22 cellular contexts compared by ENCODE assay signal in genomic region chr1:238639861-238640260, GRCh38.
DNase-seq lines count a peak whose midpoint lies in the region; ATAC-seq and TF ChIP-seq lines count a peak whose summit lies in the region.
"Had no signal": no experiment of that assay in that cellular context is flagged by ENCODE, and none has a peak within 500 bp of the region (broad histone marks: within the 10 kb centered on the region; RNA-seq: fewer than 3 reads in every experiment).

No MANE protein-coding gene starts in this region.

- no peaks in the 10 kb centered on the region for H3K9me3 Mint-ChIP-seq in activated CD8-positive, alpha-beta T cell treated with anti-CD3 and anti-CD28 coated beads, Interleukin-2, amount 10 ng/mL, durations not matched to agents 7 days and 5 days (ENCODE audit: insufficient read depth)
- H3K9me3 Mint-ChIP-seq in activated CD8-positive, alpha-beta T cell treated with anti-CD3 and anti-CD28 coated beads for 36 hours = no peaks in the 10 kb centered on the region
- no peaks in the 10 kb centered on the region for H3K9me3 Mint-ChIP-seq in HFFc6
- H3K9me3 Mint-ChIP-seq in neural progenitor cell = no peaks in the 10 kb centered on the region

- H2AFZ ChIP-seq in PC-3 (ENCODE audit: low read length) (no peak overlapping the region), neural progenitor cell (replicated peaks) (peak overlapping the region; percentile 24)

- H3K36me3 Mint-ChIP-seq in activated CD8-positive, alpha-beta T cell treated with anti-CD3 and anti-CD28 coated beads, Interleukin-2, amount 10 ng/mL, durations not matched to agents 7 days and 5 days (ENCODE audit: low read depth) = no peaks in the 10 kb centered on the region
- H3K36me3 Mint-ChIP-seq in activated CD8-positive, alpha-beta T cell treated with anti-CD3 and anti-CD28 coated beads for 36 hours (ENCODE audit: low read depth) = no peaks in the 10 kb centered on the region
- peaks cover 5% of the 10 kb centered on the region; the same call in 1 of the 2 replicates for H3K36me3 Mint-ChIP-seq in HFFc6 (ENCODE audit: low read depth)
- H3K36me3 Mint-ChIP-seq in neural progenitor cell = no peaks in the 10 kb centered on the region
- H3K36me3 Mint-ChIP-seq: CD4-positive, alpha-beta memory T cell had no signal

- H3K9ac ChIP-seq in PC-3 (ENCODE audit: low read length) = no peak overlapping the region
- H3K9ac ChIP-seq in neural progenitor cell = no peak overlapping the region
- H3K9ac ChIP-seq: BLaER1 had no signal

- intact Hi-C loops in activated CD8-positive, alpha-beta T cell treated with anti-CD3 and anti-CD28 coated beads for 36 hours (cut with micrococcal nuclease) = no loop called here
- intact Hi-C loops in PC-3 (cut with micrococcal nuclease) = no loop called here

- H4K20me1 ChIP-seq in PC-3 (ENCODE audit: low read length) (no peaks in the 10 kb centered on the region), neural progenitor cell (ENCODE audit: low read depth) (no peaks in the 10 kb centered on the region)
- H4K20me1 ChIP-seq: BLaER1 had no signal

- POLR2A ChIA-PET in activated CD8-positive, alpha-beta T cell treated with anti-CD3 and anti-CD28 coated beads, Interleukin-2, amount 10 ng/mL, durations not matched to agents 7 days and 5 days (lab: Charles Lee) = no interaction called here
- POLR2A ChIA-PET in activated CD8-positive, alpha-beta T cell treated with anti-CD3 and anti-CD28 coated beads for 36 hours (lab: Charles Lee) = no interaction called here
- POLR2A ChIA-PET in PC-3 (lab: Charles Lee; ENCODE audit: unreplicated experiment) = no interaction called here

- H3F3A ChIP-seq in PC-3 (ENCODE audit: low read length, unreplicated experiment) (no peaks in the 10 kb centered on the region), neural progenitor cell (ENCODE audit: low read depth) (peaks cover 18% of the 10 kb centered on the region)

- ATAC-seq in activated CD8-positive, alpha-beta T cell treated with anti-CD3 and anti-CD28 coated beads, Interleukin-2, amount 10 ng/mL, durations not matched to agents 7 days and 5 days = peak; percentile 36
- ATAC-seq in activated CD8-positive, alpha-beta T cell treated with anti-CD3 and anti-CD28 coated beads for 36 hours = no peak
- peak; percentile 29; the same call in 1 of the 2 replicates for ATAC-seq in PC-3
- ATAC-seq: Right ventricle myocardium inferior had no signal

- H3K9me2 ChIP-seq in PC-3 (replicated peaks; ENCODE audit: low read length) = no peaks in the 10 kb centered on the region

- H3K36me3 ChIP-seq in PC-3 (ENCODE audit: low read depth, low read length) (no peaks in the 10 kb centered on the region), neural progenitor cell (no peaks in the 10 kb centered on the region)
- H3K36me3 ChIP-seq: BLaER1, HAP-1 had no signal

- H3K27ac Mint-ChIP-seq in activated CD8-positive, alpha-beta T cell treated with anti-CD3 and anti-CD28 coated beads, Interleukin-2, amount 10 ng/mL, durations not matched to agents 7 days and 5 days = no peak overlapping the region
- H3K27ac Mint-ChIP-seq in activated CD8-positive, alpha-beta T cell treated with anti-CD3 and anti-CD28 coated beads for 36 hours = no peak overlapping the region
- H3K27ac Mint-ChIP-seq in HFFc6 = peak overlapping the region; percentile 25; the same call in 1 of the 2 replicates
- H3K27ac Mint-ChIP-seq in neural progenitor cell = no peak overlapping the region
- H3K27ac Mint-ChIP-seq: CD4-positive, alpha-beta memory T cell had no signal

- no peak overlapping the region for H3K27ac ChIP-seq in PC-3 (ENCODE audit: low read length)
- H3K27ac ChIP-seq in neural progenitor cell = no peak overlapping the region
- H3K27ac ChIP-seq: BLaER1, HL-60, SK-N-MC had no signal

- DNase-seq in activated CD8-positive, alpha-beta T cell treated with anti-CD3 and anti-CD28 coated beads, Interleukin-2, amount 10 ng/mL, durations not matched to agents 7 days and 5 days = no peak
- no peak for DNase-seq in activated CD8-positive, alpha-beta T cell treated with anti-CD3 and anti-CD28 coated beads for 36 hours
- DNase-seq in HFFc6 (no peak), PC-3 (no peak), neural progenitor cell (ENCODE audit: low spot score) (no peak), NCI-H2196 (lab: John Stamatoyannopoulos, UW; ENCODE audit: unreplicated experiment) (no peak), NCI-H2029 (lab: John Stamatoyannopoulos, UW) (no peak)
- DNase-seq in stimulated activated CD4-positive, alpha-beta T cell treated with anti-CD3 and anti-CD28 coated beads, Interleukin-12 subunit alpha, Interleukin-12 subunit beta, amount 100 ng/mL, for 4 hours = no peak
- DNase-seq: CD4-positive, alpha-beta memory T cell; GF-D8; IMR-90; Karpas-422; NCI-H1092 treated with DMSO at 0.1 percent for 48 hours; NCI-H146; NCI-H2227 treated with DMSO at 0.1 percent for 48 hours; NCI-H524; NCI-H82 had no signal

- H3K79me2 ChIP-seq in PC-3 (ENCODE audit: low read length) = no peaks in the 10 kb centered on the region
- H3K79me2 ChIP-seq in neural progenitor cell (ENCODE audit: low read depth) = no peaks in the 10 kb centered on the region

- no peaks in the 10 kb centered on the region for H3K27me3 Mint-ChIP-seq in activated CD8-positive, alpha-beta T cell treated with anti-CD3 and anti-CD28 coated beads, Interleukin-2, amount 10 ng/mL, durations not matched to agents 7 days and 5 days (ENCODE audit: low read depth)
- no peaks in the 10 kb centered on the region for H3K27me3 Mint-ChIP-seq in activated CD8-positive, alpha-beta T cell treated with anti-CD3 and anti-CD28 coated beads for 36 hours
- H3K27me3 Mint-ChIP-seq in HFFc6 (ENCODE audit: insufficient read depth) (no peaks in the 10 kb centered on the region), neural progenitor cell (ENCODE audit: insufficient read depth, low read depth) (peaks cover 3% of the 10 kb centered on the region)
- H3K27me3 Mint-ChIP-seq: CD4-positive, alpha-beta memory T cell had no signal

- H3K9me3 ChIP-seq in PC-3 (ENCODE audit: low read length) (no peaks in the 10 kb centered on the region), neural progenitor cell (ENCODE audit: low read depth) (no peaks in the 10 kb centered on the region)
- H3K9me3 ChIP-seq: BLaER1, HAP-1 had no signal

- H3K4me1 ChIP-seq in PC-3 (ENCODE audit: insufficient read depth, low read length) (no peaks in the 10 kb centered on the region), neural progenitor cell (no peaks in the 10 kb centered on the region)
- H3K4me1 ChIP-seq: BLaER1, HAP-1 had no signal

- H3K4me3 ChIP-seq in PC-3 (ENCODE audit: low read length) (no peak overlapping the region), neural progenitor cell (no peak overlapping the region)
- H3K4me3 ChIP-seq: BLaER1, HAP-1, SK-N-MC had no signal

- H3K27me3 ChIP-seq in PC-3 (ENCODE audit: low read length) (no peaks in the 10 kb centered on the region), neural progenitor cell (no peaks in the 10 kb centered on the region)
- H3K27me3 ChIP-seq: BLaER1 had no signal

- TF ChIP-seq CTCF in activated CD8-positive, alpha-beta T cell treated with anti-CD3 and anti-CD28 coated beads for 36 hours (IDR thresholded peaks at IDR 0.05) = no peak
- TF ChIP-seq CTCF in HFFc6 (IDR thresholded peaks at IDR 0.05) (no peak), PC-3 (conservative IDR thresholded peaks at IDR 0.05; ENCODE audit: low read depth, low read length) (no peak), neural progenitor cell (IDR thresholded peaks at IDR 0.05) (no peak)

- H3K4me2 ChIP-seq in PC-3 (ENCODE audit: low read length) (no peak overlapping the region), neural progenitor cell (no peak overlapping the region)
- H3K4me2 ChIP-seq: BLaER1 had no signal

- BruUV-seq in PC-3 (replicated peaks; lab: Mats Ljungman, UMichigan) = no TSS peak

- CTCF ChIA-PET in activated CD8-positive, alpha-beta T cell treated with anti-CD3 and anti-CD28 coated beads, Interleukin-2, amount 10 ng/mL, durations not matched to agents 7 days and 5 days (lab: Charles Lee) = no interaction called here
- CTCF ChIA-PET in activated CD8-positive, alpha-beta T cell treated with anti-CD3 and anti-CD28 coated beads for 36 hours (lab: Charles Lee) = interaction anchor here (1.5 kb wide), 1 partner anchor 10 kb away, joined by 3 read pairs; no protein-coding TSS in a partner anchor
- CTCF ChIA-PET in PC-3 (lab: Charles Lee) = no interaction called here

- no peak overlapping the region for H3K4me3 Mint-ChIP-seq in activated CD8-positive, alpha-beta T cell treated with anti-CD3 and anti-CD28 coated beads, Interleukin-2, amount 10 ng/mL, durations not matched to agents 7 days and 5 days
- H3K4me3 Mint-ChIP-seq in activated CD8-positive, alpha-beta T cell treated with anti-CD3 and anti-CD28 coated beads for 36 hours = no peak overlapping the region
- H3K4me3 Mint-ChIP-seq in HFFc6 (peak overlapping the region; percentile 52; the same call in 1 of the 2 replicates), neural progenitor cell (no peak overlapping the region)
- H3K4me3 Mint-ChIP-seq: CD4-positive, alpha-beta memory T cell had no signal

- no peaks in the 10 kb centered on the region for H3K4me1 Mint-ChIP-seq in activated CD8-positive, alpha-beta T cell treated with anti-CD3 and anti-CD28 coated beads, Interleukin-2, amount 10 ng/mL, durations not matched to agents 7 days and 5 days (ENCODE audit: low read depth)
- no peaks in the 10 kb centered on the region for H3K4me1 Mint-ChIP-seq in activated CD8-positive, alpha-beta T cell treated with anti-CD3 and anti-CD28 coated beads for 36 hours (ENCODE audit: low read depth)
- H3K4me1 Mint-ChIP-seq in HFFc6 (ENCODE audit: low read depth) = peaks cover 51% of the 10 kb centered on the region
- H3K4me1 Mint-ChIP-seq in neural progenitor cell = peaks cover 2% of the 10 kb centered on the region
- H3K4me1 Mint-ChIP-seq: CD4-positive, alpha-beta memory T cell had no signal
